In genomic region chr1:66084442-66084841, GRCh38 we compare ENCODE assay signal across 1 cellular context.
TF ChIP-seq lines count a peak whose summit lies in the region.

No MANE protein-coding gene starts in this region.

TF ChIP-seq in GM23338, 12 proteins besides CTCF, POLR2A, EP300 and RAD21 (continued from another document):
- TF ChIP-seq REST (IDR thresholded peaks at IDR 0.05; ENCODE audit: unreplicated experiment) (no peak), ZNF462 (CRISPR knock-in tag; IDR thresholded peaks at IDR 0.05) (no peak), NANOG (IDR thresholded peaks at IDR 0.05; ENCODE audit: borderline replicate concordance) (no peak), ZNF114 (CRISPR knock-in tag; IDR thresholded peaks at IDR 0.05) (no peak), ETS1 (IDR thresholded peaks at IDR 0.05) (no peak)
